In the genomic region with DNA sequence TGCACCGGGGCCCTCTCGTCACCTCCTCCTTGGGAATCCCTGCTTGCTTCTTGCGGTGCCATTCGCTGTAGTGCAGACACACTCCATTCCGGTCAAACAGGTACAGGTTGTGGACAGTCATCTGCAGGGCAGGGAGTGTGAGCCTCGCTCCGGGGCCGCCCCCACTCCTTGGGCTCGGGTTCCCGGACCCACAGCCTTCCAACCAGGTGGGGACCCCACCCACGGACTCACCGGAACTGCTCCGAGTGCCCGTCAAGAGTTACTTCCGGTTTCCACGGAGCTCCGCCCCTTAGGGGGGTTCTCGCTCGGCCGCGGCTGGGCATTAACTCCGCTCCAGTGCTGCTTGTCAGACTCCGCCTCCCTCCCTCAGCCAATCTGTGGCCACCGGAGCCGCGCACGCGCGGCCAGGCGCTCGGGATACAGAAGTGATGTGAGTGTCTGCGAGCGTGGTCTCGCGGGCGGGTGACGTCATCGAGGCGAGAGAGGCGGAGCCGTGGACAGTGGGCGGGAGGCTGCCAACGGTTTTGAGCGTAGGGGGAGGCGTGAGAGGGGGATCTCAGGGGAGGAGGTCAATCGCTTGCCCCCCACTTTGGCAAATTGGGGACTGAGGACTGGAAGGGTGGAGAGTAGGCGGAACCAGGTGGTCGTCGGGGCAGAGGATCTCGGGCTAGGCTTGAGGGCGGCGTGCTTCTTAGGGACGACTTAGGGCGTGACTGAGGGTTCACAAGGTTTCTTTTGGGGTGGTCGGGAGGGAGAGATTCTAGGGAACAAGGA, we compare ENCODE assay signal across 8 cellular contexts. TPM values are rescaled to one million over a fixed set of nuclear protein-coding genes. Genes with fewer than 3 reads are reported as not detected.
A peak's percentile ranks its signal among the peaks of the same experiment; 100 is the strongest.
DNase-seq lines count a peak whose midpoint lies in the region; ATAC-seq, FAIRE-seq and TF ChIP-seq lines count a peak whose summit lies in the region.

A gene with protein sequence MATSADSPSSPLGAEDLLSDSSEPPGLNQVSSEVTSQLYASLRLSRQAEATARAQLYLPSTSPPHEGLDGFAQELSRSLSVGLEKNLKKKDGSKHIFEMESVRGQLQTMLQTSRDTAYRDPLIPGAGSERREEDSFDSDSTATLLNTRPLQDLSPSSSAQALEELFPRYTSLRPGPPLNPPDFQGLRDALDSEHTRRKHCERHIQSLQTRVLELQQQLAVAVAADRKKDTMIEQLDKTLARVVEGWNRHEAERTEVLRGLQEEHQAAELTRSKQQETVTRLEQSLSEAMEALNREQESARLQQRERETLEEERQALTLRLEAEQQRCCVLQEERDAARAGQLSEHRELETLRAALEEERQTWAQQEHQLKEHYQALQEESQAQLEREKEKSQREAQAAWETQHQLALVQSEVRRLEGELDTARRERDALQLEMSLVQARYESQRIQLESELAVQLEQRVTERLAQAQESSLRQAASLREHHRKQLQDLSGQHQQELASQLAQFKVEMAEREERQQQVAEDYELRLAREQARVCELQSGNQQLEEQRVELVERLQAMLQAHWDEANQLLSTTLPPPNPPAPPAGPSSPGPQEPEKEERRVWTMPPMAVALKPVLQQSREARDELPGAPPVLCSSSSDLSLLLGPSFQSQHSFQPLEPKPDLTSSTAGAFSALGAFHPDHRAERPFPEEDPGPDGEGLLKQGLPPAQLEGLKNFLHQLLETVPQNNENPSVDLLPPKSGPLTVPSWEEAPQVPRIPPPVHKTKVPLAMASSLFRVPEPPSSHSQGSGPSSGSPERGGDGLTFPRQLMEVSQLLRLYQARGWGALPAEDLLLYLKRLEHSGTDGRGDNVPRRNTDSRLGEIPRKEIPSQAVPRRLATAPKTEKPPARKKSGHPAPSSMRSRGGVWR (plus strand): TSS at position 498 of the 774 bp plus-strand sequence. CDS start 874 bp downstream, outside the sequence.
A gene with protein sequence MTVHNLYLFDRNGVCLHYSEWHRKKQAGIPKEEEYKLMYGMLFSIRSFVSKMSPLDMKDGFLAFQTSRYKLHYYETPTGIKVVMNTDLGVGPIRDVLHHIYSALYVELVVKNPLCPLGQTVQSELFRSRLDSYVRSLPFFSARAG (minus strand): TSS at position 238 of the 774 bp plus-strand sequence. CDS start 117 bp downstream, at position 121.

- H3K27me3 ChIP-seq in cardiac muscle cell, result peaks cover 19% of the 10 kb centered on the region

- H3K4me1 ChIP-seq in cardiac muscle cell (ENCODE audit: low read depth), result peaks cover 16% of the 10 kb centered on the region

- 0 to 1% (median 0%) methylated on average over 55 of the region's 55 CpGs for WGBS in adipose tissue, 3 donors

- H3K36me3 Mint-ChIP-seq in T-cell (peaks cover 19% of the 10 kb centered on the region), type B pancreatic cell (peaks cover 18% of the 10 kb centered on the region)

- H3K4me1 Mint-ChIP-seq in T-cell, result peaks cover 50 to 58% (median 57%) of the 10 kb centered on the region in 3 donors
- peaks cover 35% of the 10 kb centered on the region for H3K4me1 Mint-ChIP-seq in type B pancreatic cell (ENCODE audit: unreplicated experiment)

- peak within 1 kb of the TSS; percentile 82 for H3K4me3 ChIP-seq in cardiac muscle cell

- ATAC-seq in HG02840 (IDR thresholded peaks at IDR 0.05; ENCODE audit: low FRiP score, unreplicated experiment), result peak; percentile 95
- ATAC-seq in T-cell (replicated peaks in 1 of 4), result peak; percentile 94 to 98 (median 98)

- FAIRE-seq in GM12891 (lab: Jason Lieb, UNC), result peak; percentile 99

- no peaks in the 10 kb centered on the region for H3K27me3 Mint-ChIP-seq in T-cell
- H3K27me3 Mint-ChIP-seq in type B pancreatic cell, result peaks cover 22% of the 10 kb centered on the region

- TF ChIP-seq POLR2A in GM12891 (IDR thresholded peaks at IDR 0.05; ENCODE audit: low read depth, low read length), result peak; percentile 74; the same call in 1 of the 2 replicates

- H3K9me3 ChIP-seq in cardiac muscle cell (ENCODE audit: low read depth), result no peaks in the 10 kb centered on the region

- CTCF ChIA-PET in T-cell (lab: Charles Lee), result interaction anchor here in 1 of 2 donors (0.6 to 1.9 kb wide), 8 partner anchors 16 to 798 kb away, joined by 3 to 9 read pairs (median 5); a partner anchor contains a TSS

- H3K27ac ChIP-seq in adipose tissue (ENCODE audit: low read depth, low read length) (no peak within 1 kb of the TSS), cardiac muscle cell (no peak within 1 kb of the TSS)

- TF ChIP-seq CTCF in cardiac muscle cell (IDR thresholded peaks at IDR 0.05; ENCODE audit: low read depth, low read length) (no peak), type B pancreatic cell (conservative IDR thresholded peaks at IDR 0.05) (no peak)

- peak within 1 kb of the TSS; percentile 93 to 94 for H3K27ac Mint-ChIP-seq in T-cell
- H3K27ac Mint-ChIP-seq in type B pancreatic cell, result peak within 1 kb of the TSS; percentile 97

- peak; percentile 100 for DNase-seq in GM12891 (ENCODE audit: insufficient read length, low spot score)
- DNase-seq in NCI-H1436 treated with DMSO at 0.1 percent for 48 hours (lab: John Stamatoyannopoulos, UW), result peak; percentile 97
- DNase-seq in T-cell, result peak; percentile 96 to 99 (median 99)
- DNase-seq in cardiac muscle cell (ENCODE audit: low read depth in 1 of 2, low spot score in 1 of 2), result peak; percentile 99
- DNase-seq in pons (ENCODE audit: low spot score), result peak; percentile 99
- DNase-seq in type B pancreatic cell (ENCODE audit: extremely low spot score, unreplicated experiment), result peak; percentile 100

- H3K4me3 Mint-ChIP-seq in T-cell (peak within 1 kb of the TSS; percentile 93 to 98 (median 94)), type B pancreatic cell (peak within 1 kb of the TSS; percentile 100)

- H3K9me3 Mint-ChIP-seq in T-cell, result no peaks in the 10 kb centered on the region
- H3K9me3 Mint-ChIP-seq in type B pancreatic cell, result no peaks in the 10 kb centered on the region

- no peaks in the 10 kb centered on the region for H3K36me3 ChIP-seq in cardiac muscle cell

- POLR2A ChIA-PET in T-cell (lab: Charles Lee), result interaction anchor here (0.5 to 0.9 kb wide), 6 partner anchors 10 to 244 kb away, joined by 3 read pairs; a partner anchor contains a TSS

TF ChIP-seq in GM12891, 5 proteins besides CTCF, POLR2A, EP300 and RAD21:
- TF ChIP-seq PAX5 (IDR thresholded peaks at IDR 0.05; ENCODE audit: insufficient read depth, low read length, severe bottlenecking), result no peak
- peak; percentile 35; the same call in 1 of the 2 replicates for TF ChIP-seq TAF1 (IDR thresholded peaks at IDR 0.05; ENCODE audit: low read depth, low read length)
- 0 out of 2 replicates have a peak, but pooled peaks have one; percentile 41 for TF ChIP-seq POU2F2 (IDR thresholded peaks at IDR 0.05; ENCODE audit: low read depth, low read length)

RNA-seq across cellular contexts. Expression of the first gene that starts in this region (rescaled TPM):
- polyA plus RNA-seq in GM12891 (2012; ENCODE audit: low read depth, missing spikeins), result 22.8 TPM
- total RNA-seq in T-cell, result 10 to 100 TPM; 28.9 to 34.9 (median 32.9) TPM
- polyA plus RNA-seq in adipose tissue, result 10 to 100 TPM; 10.8 to 28.0 (median 15.7) TPM
- total RNA-seq in cardiac muscle cell, result 19.6 and 42.6 TPM in 2 replicates
- 23.1 and 44.0 TPM in 2 replicates for polyA plus RNA-seq in cardiac muscle cell
- 23.3 and 42.6 TPM in 2 replicates for total RNA-seq in type B pancreatic cell (ENCODE audit: low replicate concordance)

RNA-seq across cellular contexts. Expression of the second gene that starts in this region (rescaled TPM):
- polyA plus RNA-seq in GM12891 (2012; ENCODE audit: low read depth, missing spikeins), result 216 TPM
- total RNA-seq in T-cell (100 to 1,000 TPM in 3 of 5 donors, 10 to 100 TPM in 2; 95.4 to 138 (median 113) TPM), cardiac muscle cell (92.0 and 110 TPM in 2 replicates), type B pancreatic cell (ENCODE audit: low replicate concordance) (145 and 150 TPM in 2 replicates)
- polyA plus RNA-seq in adipose tissue (100 to 1,000 TPM in 1 of 3 donors, 10 to 100 TPM in 2; 51.1 to 132 (median 89.0) TPM), cardiac muscle cell (340 and 386 TPM in 2 replicates)
